8 cellular contexts compared by ENCODE assay signal in genomic region chr1:201530741-201531521, GRCh38. TPM values are rescaled to one million over a fixed set of nuclear protein-coding genes. Genes with fewer than 3 reads are reported as not detected.
DNase-seq lines count a peak whose midpoint lies in the region; ATAC-seq and TF ChIP-seq lines count a peak whose summit lies in the region.

No MANE protein-coding gene starts in this region.

- H3K9me3 Mint-ChIP-seq in endothelial cell (ENCODE audit: unreplicated experiment), result no peaks in the 10 kb centered on the region

- no peak for ATAC-seq in GM21619 (IDR thresholded peaks at IDR 0.05; ENCODE audit: unreplicated experiment)

- no peak overlapping the region for H3K27ac Mint-ChIP-seq in endothelial cell (ENCODE audit: unreplicated experiment)

- peak; percentile 42 to 70 (median 53) for DNase-seq in NCI-H1417 (lab: John Stamatoyannopoulos, UW)
- no peak for DNase-seq in NCI-H1417 treated with DMSO at 0.1 percent for 48 hours (lab: John Stamatoyannopoulos, UW)
- DNase-seq in NCI-H1694 (lab: John Stamatoyannopoulos, UW), result peak; percentile 83
- DNase-seq in T1000 (lab: John Stamatoyannopoulos, UW), result peak; percentile 74
- DNase-seq in endothelial cell (ENCODE audit: low spot score), result peak; percentile 85
- DNase-seq in substantia nigra (lab: John Stamatoyannopoulos, UW), result peak in 48 of 49 donors; percentile 27 to 88 (median 75)

- H3K4me1 Mint-ChIP-seq in endothelial cell (ENCODE audit: unreplicated experiment), result peaks cover 18% of the 10 kb centered on the region

- H3K4me1 ChIP-seq in mesodermal cell (ENCODE audit: control insufficient read depth, insufficient read depth, low read length, poor library complexity, severe bottlenecking), result peaks cover 44% of the 10 kb centered on the region

- peaks cover 4% of the 10 kb centered on the region for H3K27me3 Mint-ChIP-seq in endothelial cell (ENCODE audit: unreplicated experiment)

- TF ChIP-seq CTCF in endothelial cell (IDR thresholded peaks at IDR 0.05; ENCODE audit: unreplicated experiment), result peak; percentile 57

- no peak overlapping the region for H3K4me3 ChIP-seq in mesodermal cell (ENCODE audit: extremely low read depth, insufficient read depth, low read length, poor library complexity, severe bottlenecking)

- no peak overlapping the region for H3K4me3 Mint-ChIP-seq in endothelial cell (ENCODE audit: unreplicated experiment)

- H3K27ac ChIP-seq in mesodermal cell (ENCODE audit: low read depth, low read length, severe bottlenecking) (peak overlapping the region; percentile 11), substantia nigra (ENCODE audit: low read depth, low read length, poor library complexity, severe bottlenecking) (no peak overlapping the region)

- H3K36me3 ChIP-seq in mesodermal cell (ENCODE audit: control insufficient read depth, insufficient read depth, low read length), result no peaks in the 10 kb centered on the region

- H3K36me3 Mint-ChIP-seq in endothelial cell (ENCODE audit: low read depth, unreplicated experiment), result peaks cover 3% of the 10 kb centered on the region

- H3K9me3 ChIP-seq in mesodermal cell (ENCODE audit: control insufficient read depth, low read length), result no peaks in the 10 kb centered on the region

- 66 to 71% methylated on average over 22 to 24 of the region's 25 CpGs for WGBS in mesodermal cell (ENCODE audit: insufficient coverage in 2 of 2), 2 experiments

RNA-seq across cellular contexts. Expression of gene NAV1, which starts 8.0 kb away (rescaled TPM):
- 101 TPM for total RNA-seq in endothelial cell (ENCODE audit: unreplicated experiment)
- 56.2 TPM for polyA plus RNA-seq in mesodermal cell (2013, experiment 1 of 2)
- 48.2 TPM for polyA plus RNA-seq in mesodermal cell (2013, experiment 2 of 2)

RNA-seq across cellular contexts. Expression of gene CSRP1, which starts 24.0 kb away (rescaled TPM):
- 111 TPM for total RNA-seq in endothelial cell (ENCODE audit: unreplicated experiment)
- polyA plus RNA-seq in mesodermal cell (2013, experiment 1 of 2), result 73.2 TPM
- polyA plus RNA-seq in mesodermal cell (2013, experiment 2 of 2), result 56.8 TPM
